In the genomic region with DNA sequence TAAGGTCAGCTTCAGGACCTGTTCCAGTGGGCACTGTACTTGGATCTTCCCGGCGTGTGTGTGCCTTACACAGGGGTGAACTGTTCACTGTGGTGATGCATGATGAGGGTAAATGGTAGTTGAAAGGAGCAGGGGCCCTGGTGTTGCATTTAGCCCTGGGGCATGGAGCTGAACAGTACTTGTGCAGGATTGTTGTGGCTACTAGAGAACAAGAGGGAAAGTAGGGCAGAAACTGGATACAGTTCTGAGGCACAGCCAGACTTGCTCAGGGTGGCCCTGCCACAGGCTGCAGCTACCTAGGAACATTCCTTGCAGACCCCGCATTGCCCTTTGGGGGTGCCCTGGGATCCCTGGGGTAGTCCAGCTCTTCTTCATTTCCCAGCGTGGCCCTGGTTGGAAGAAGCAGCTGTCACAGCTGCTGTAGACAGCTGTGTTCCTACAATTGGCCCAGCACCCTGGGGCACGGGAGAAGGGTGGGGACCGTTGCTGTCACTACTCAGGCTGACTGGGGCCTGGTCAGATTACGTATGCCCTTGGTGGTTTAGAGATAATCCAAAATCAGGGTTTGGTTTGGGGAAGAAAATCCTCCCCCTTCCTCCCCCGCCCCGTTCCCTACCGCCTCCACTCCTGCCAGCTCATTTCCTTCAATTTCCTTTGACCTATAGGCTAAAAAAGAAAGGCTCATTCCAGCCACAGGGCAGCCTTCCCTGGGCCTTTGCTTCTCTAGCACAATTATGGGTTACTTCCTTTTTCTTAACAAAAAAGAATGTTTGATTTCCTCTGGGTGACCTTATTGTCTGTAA, we compare ENCODE assay signal across 1 cellular context.
TF ChIP-seq lines count a peak whose summit lies in the region.

No MANE protein-coding gene starts in this region.

TF ChIP-seq in SK-N-SH, 30 proteins besides CTCF, POLR2A, EP300 and RAD21 (continued from another document):
- TF ChIP-seq FOSL2 (IDR thresholded peaks at IDR 0.05; ENCODE audit: borderline replicate concordance, low read depth) (no peak), NRF1 (IDR thresholded peaks at IDR 0.05; ENCODE audit: low read depth, low read length) (no peak), RCOR1 (IDR thresholded peaks at IDR 0.05; ENCODE audit: low read length) (no peak)
